25 cellular contexts compared by ENCODE assay signal in genomic region chr21:42356680-42357079, GRCh38. TPM values are rescaled to one million over a fixed set of nuclear protein-coding genes. Genes with fewer than 3 reads are reported as not detected.
DNase-seq lines count a peak whose midpoint lies in the region; ATAC-seq and TF ChIP-seq lines count a peak whose summit lies in the region.
"Had no signal": no experiment of that assay in that cellular context is flagged by ENCODE, and none has a peak within 500 bp of the region (broad histone marks: within the 10 kb centered on the region; RNA-seq: fewer than 3 reads in every experiment).

No MANE protein-coding gene starts in this region.

- H3K36me3 ChIP-seq in heart right ventricle (no peaks in the 10 kb centered on the region), mucosa of stomach (ENCODE audit: control insufficient read depth, insufficient read depth, low read length) (no peaks in the 10 kb centered on the region), stomach (no peaks in the 10 kb centered on the region)
- H3K36me3 ChIP-seq: BE2C; BLaER1 treated with 17β-estradiol and CSF1 and Interleukin-3, amounts not matched to agents 10 nM and 100 nM had no signal

- intact Hi-C loops in cardiac septum (cut with DNase I) (no loop called here), heart right ventricle (cut with DNase I) (no loop called here), stomach (cut with DNase I; ENCODE audit: low total_unique reads) (loop anchor here (10.0 kb wide), 1 partner anchor 48 kb away; the partner anchor contains the start of gene UBASH3A)

- H3K4me1 ChIP-seq in heart right ventricle (no peaks in the 10 kb centered on the region), mucosa of stomach (ENCODE audit: control insufficient read depth, insufficient read depth, low read length) (peaks cover 37% of the 10 kb centered on the region), stomach (peaks cover 0 to 10% (median 1%) of the 10 kb centered on the region in 4 donors)
- H3K4me1 ChIP-seq: A549, BE2C had no signal

- DNase-seq in cardiac septum (ENCODE audit: low spot score) (peak; percentile 9), heart right ventricle (no peak), stomach (peak; percentile 26), HPDE6-E6E7 (ENCODE audit: extremely low spot score) (no peak), GM19240 (ENCODE audit: insufficient read length, low spot score) (no peak), NCI-H748 (lab: John Stamatoyannopoulos, UW; ENCODE audit: unreplicated experiment) (no peak)
- DNase-seq: 8988T; ACHN; AML-193; BE2C; Calu3; CD4-positive, alpha-beta memory T cell; COR-L47; DMS79 treated with DMSO at 0.1 percent for 48 hours; GF-D8; H9 had no signal

- WGBS in heart right ventricle, 2 donors, result 49 to 68% methylated on average over 7 of the region's 7 CpGs
- WGBS in stomach, 5 donors, result 22 to 58% (median 39%) methylated on average over 7 of the region's 7 CpGs

- peaks cover 0 to 43% (median 8%) of the 10 kb centered on the region in 11 donors for H3K9me3 ChIP-seq in heart right ventricle
- no peaks in the 10 kb centered on the region for H3K9me3 ChIP-seq in mucosa of stomach (ENCODE audit: control insufficient read depth, low read length)
- H3K9me3 ChIP-seq in stomach, result peaks cover 0 to 33% (median 26%) of the 10 kb centered on the region in 4 donors
- H3K9me3 ChIP-seq: A549, BE2C had no signal

- H3K4me3 ChIP-seq in heart right ventricle (no peak overlapping the region), mucosa of stomach (ENCODE audit: low read length) (no peak overlapping the region), stomach (no peak overlapping the region)
- H3K4me3 ChIP-seq: A549; BLaER1 treated with 17β-estradiol and CSF1 and Interleukin-3, amounts not matched to agents 10 nM and 100 nM; GM23338 had no signal

- peak overlapping the region; percentile 24 for H3K9ac ChIP-seq in mucosa of stomach (ENCODE audit: low read length)
- H3K9ac ChIP-seq: BLaER1 treated with 17β-estradiol and CSF1 and Interleukin-3, amounts not matched to agents 10 nM and 100 nM had no signal

- no peak overlapping the region for H3K27ac ChIP-seq in heart right ventricle
- H3K27ac ChIP-seq in stomach, result peak overlapping the region in 2 of 5 donors; percentile 32 to 59
- H3K27ac ChIP-seq: A549; BLaER1 treated with 17β-estradiol and CSF1 and Interleukin-3, amounts not matched to agents 10 nM and 100 nM had no signal

- no peak for TF ChIP-seq EP300 in stomach (IDR thresholded peaks at IDR 0.05)

- no peak for TF ChIP-seq CTCF in heart right ventricle (IDR thresholded peaks at IDR 0.05)
- TF ChIP-seq CTCF in stomach (IDR thresholded peaks at IDR 0.05), result no peak

- H3K27me3 ChIP-seq in heart right ventricle, result peaks cover 0 to 11% (median 3%) of the 10 kb centered on the region in 7 donors
- no peaks in the 10 kb centered on the region for H3K27me3 ChIP-seq in mucosa of stomach (ENCODE audit: control insufficient read depth, insufficient read depth, low read length)
- peaks cover 0 to 38% (median 0%) of the 10 kb centered on the region in 3 donors for H3K27me3 ChIP-seq in stomach

- ATAC-seq in heart right ventricle, result no peak
- ATAC-seq: A549, GM23338, HCT116 had no signal

- no peak for TF ChIP-seq POLR2A in stomach (IDR thresholded peaks at IDR 0.05)

RNA-seq across cellular contexts. Expression of gene TFF2, which starts 5.9 kb away (rescaled TPM):
- total RNA-seq in cardiac septum (not detected), heart right ventricle (not detected), stomach (1,000 to 10,000 TPM in 3 of 5 donors, 100 to 1,000 TPM in 1, 1 to 10 TPM in 1; 2.3 to 2,979 (median 1,039) TPM)
- polyA plus RNA-seq in heart right ventricle (not detected), stomach (1,000 to 10,000 TPM in 2 of 3 donors, 100 to 1,000 TPM in 1; 154 to 2,390 (median 1,084) TPM)
- total RNA-seq: Calu3; CD4-positive, alpha-beta memory T cell; Daoy; G401; GM23338; H4; H9 had no signal
- polyA plus RNA-seq: A549; CD14-positive monocyte; CD4-positive, alpha-beta memory T cell; GM23338 had no signal

RNA-seq across cellular contexts. Expression of gene TFF1, which starts 9.7 kb away (rescaled TPM):
- total RNA-seq in cardiac septum (not detected), heart right ventricle (not detected), stomach (1,000 to 10,000 TPM in 1 of 5 donors, 100 to 1,000 TPM in 1, 10 to 100 TPM in 2, not detected in 1; 62.4 to 1,697 (median 407) TPM)
- polyA plus RNA-seq in heart right ventricle (not detected), stomach (over 10,000 TPM in 1 of 3 donors, 1,000 to 10,000 TPM in 1, 100 to 1,000 TPM in 1; 385 to 10,944 (median 1,930) TPM)
- total RNA-seq: Calu3; CD4-positive, alpha-beta memory T cell; Daoy; G401; GM23338; H4; H9 had no signal
- polyA plus RNA-seq: CD14-positive monocyte; CD4-positive, alpha-beta memory T cell; GM23338 had no signal

RNA-seq across cellular contexts. Expression of gene TMPRSS3, which starts 39.2 kb away (rescaled TPM):
- total RNA-seq in cardiac septum, result not detected
- 1 to 10 TPM in 1 of 10 donors, under 1 TPM in 1, not detected in 8; 0.42 to 1.0 TPM for total RNA-seq in heart right ventricle
- under 1 TPM in 1 of 2 donors, not detected in 1; 0.01 TPM for polyA plus RNA-seq in heart right ventricle
- 10 to 100 TPM in 2 of 5 donors, 1 to 10 TPM in 1, under 1 TPM in 1, not detected in 1; 0.45 to 37.9 (median 9.7) TPM for total RNA-seq in stomach
- polyA plus RNA-seq in stomach, result 1 to 10 TPM; 1.8 to 3.9 (median 3.7) TPM
- total RNA-seq: G401 had no signal
- polyA plus RNA-seq: GM23338 had no signal

RNA-seq across cellular contexts. Expression of gene TFF3, which starts 41.5 kb away (rescaled TPM):
- 4.8 TPM for total RNA-seq in cardiac septum
- 1 to 10 TPM in 8 of 10 donors, under 1 TPM in 2; 0.90 to 5.1 (median 2.4) TPM for total RNA-seq in heart right ventricle
- 1 to 10 TPM; 4.9 to 7.9 TPM for polyA plus RNA-seq in heart right ventricle
- total RNA-seq in stomach, result 100 to 1,000 TPM in 2 of 5 donors, 10 to 100 TPM in 2, 1 to 10 TPM in 1; 2.0 to 488 (median 49.6) TPM
- 10 to 100 TPM in 2 of 3 donors, 1 to 10 TPM in 1; 7.1 to 27.8 (median 26.8) TPM for polyA plus RNA-seq in stomach
- total RNA-seq: Calu3; CD4-positive, alpha-beta memory T cell; G401; H4 had no signal
- polyA plus RNA-seq: CD14-positive monocyte; CD4-positive, alpha-beta memory T cell had no signal

RNA-seq across cellular contexts. Expression of gene UBASH3A, which starts 47.0 kb away (rescaled TPM):
- total RNA-seq in cardiac septum (not detected), heart right ventricle (1 to 10 TPM in 1 of 10 donors, under 1 TPM in 2, not detected in 7; 0.15 to 1.3 (median 0.69) TPM), stomach (1 to 10 TPM in 2 of 5 donors, under 1 TPM in 2, not detected in 1; 0.29 to 4.6 (median 1.2) TPM)
- polyA plus RNA-seq in heart right ventricle (under 1 TPM; 0.09 to 0.15 TPM), stomach (under 1 TPM; 0.18 to 0.31 (median 0.25) TPM)
- total RNA-seq: Calu3, Daoy, G401, GM23338, H4, H9 had no signal
- polyA plus RNA-seq: A549, CD14-positive monocyte, GM23338 had no signal

Comparison
In these comparisons a context has a peak if more than half of its experiments do, and no peak if none do; other contexts are left out.
1. DNase-seq: peak in cardiac septum (single experiment) and stomach (single experiment); none in heart right ventricle (0 of 2), HPDE6-E6E7 (single experiment), GM19240 (single experiment) and NCI-H748 (single experiment).